Comparison of ENCODE assay signal across 17 cellular contexts in genomic region chr22:28743852-28744251, GRCh38. TPM values are rescaled to one million over a fixed set of nuclear protein-coding genes. Genes with fewer than 3 reads are reported as not detected.
DNase-seq lines count a peak whose midpoint lies in the region; ATAC-seq and TF ChIP-seq lines count a peak whose summit lies in the region.
"Had no signal": no experiment of that assay in that cellular context is flagged by ENCODE, and none has a peak within 500 bp of the region (broad histone marks: within the 10 kb centered on the region; RNA-seq: fewer than 3 reads in every experiment).

No MANE protein-coding gene starts in this region.

- H3K4me3 Mint-ChIP-seq in activated CD4-positive, alpha-beta T cell treated with anti-CD3 and anti-CD28 coated beads for 36 hours = peak overlapping the region; percentile 81
- peak overlapping the region; percentile 87 for H3K4me3 Mint-ChIP-seq in activated CD8-positive, alpha-beta T cell treated with anti-CD3 and anti-CD28 coated beads, Interleukin-2, amount 10 ng/mL, durations not matched to agents 7 days and 5 days
- H3K4me3 Mint-ChIP-seq in nephron = peak overlapping the region; percentile 89 to 91 (median 91)

- no peak for DNase-seq in activated CD4-positive, alpha-beta T cell treated with anti-CD3 and anti-CD28 coated beads for 36 hours
- no peak for DNase-seq in activated CD4-positive, alpha-beta T cell treated with anti-CD3 and anti-CD28 coated beads for 1 hour
- DNase-seq in HT1080 (ENCODE audit: low read depth) = peak; percentile 28
- DNase-seq in activated CD8-positive, alpha-beta T cell treated with anti-CD3 and anti-CD28 coated beads, Interleukin-2, amount 10 ng/mL, durations not matched to agents 7 days and 5 days = no peak
- DNase-seq in NCI-H2081 treated with DMSO at 0.1 percent for 48 hours (lab: John Stamatoyannopoulos, UW) = no peak
- DNase-seq in NCI-H510A treated with DMSO at 0.1 percent for 48 hours (lab: John Stamatoyannopoulos, UW) = no peak
- DNase-seq: C1 segment of cervical spinal cord; DMS79; glutamatergic neuron; islet precursor cell; naive thymus-derived CD4-positive, alpha-beta T cell; NCI-H2081; PC-3; stimulated activated naive CD8-positive, alpha-beta T cell treated with anti-CD3 and anti-CD28 coated beads, Interleukin-15, amount 100 ng/mL, for 72 hours; upper lobe of left lung had no signal

- CTCF ChIA-PET in activated CD4-positive, alpha-beta T cell treated with anti-CD3 and anti-CD28 coated beads for 36 hours (lab: Charles Lee) = interaction anchor here (0.7 kb wide), 1 partner anchor 518 kb away, joined by 3 read pairs; no protein-coding TSS in a partner anchor
- CTCF ChIA-PET in activated CD8-positive, alpha-beta T cell treated with anti-CD3 and anti-CD28 coated beads, Interleukin-2, amount 10 ng/mL, durations not matched to agents 7 days and 5 days (lab: Charles Lee) = interaction anchor here (0.9 to 1.5 kb wide), 3 partner anchors 29 to 410 kb away, joined by 3 to 8 read pairs (median 3); partner anchors contain the start of gene CCDC117

- H3K27ac Mint-ChIP-seq in activated CD4-positive, alpha-beta T cell treated with anti-CD3 and anti-CD28 coated beads for 36 hours = no peak overlapping the region
- H3K27ac Mint-ChIP-seq in activated CD8-positive, alpha-beta T cell treated with anti-CD3 and anti-CD28 coated beads, Interleukin-2, amount 10 ng/mL, durations not matched to agents 7 days and 5 days = no peak overlapping the region
- H3K27ac Mint-ChIP-seq in nephron = peak overlapping the region; percentile 22 to 95 (median 92)

- peaks cover 40% of the 10 kb centered on the region for H3K36me3 Mint-ChIP-seq in activated CD4-positive, alpha-beta T cell treated with anti-CD3 and anti-CD28 coated beads for 36 hours (ENCODE audit: low read depth)
- H3K36me3 Mint-ChIP-seq in activated CD8-positive, alpha-beta T cell treated with anti-CD3 and anti-CD28 coated beads, Interleukin-2, amount 10 ng/mL, durations not matched to agents 7 days and 5 days (ENCODE audit: low read depth) = peaks cover 47% of the 10 kb centered on the region
- peaks cover 40% of the 10 kb centered on the region for H3K36me3 Mint-ChIP-seq in nephron (ENCODE audit: low read depth)

- POLR2A ChIA-PET in activated CD4-positive, alpha-beta T cell treated with anti-CD3 and anti-CD28 coated beads for 36 hours (lab: Charles Lee) = interaction anchor here (0.7 kb wide), 1 partner anchor 825 kb away, joined by 3 read pairs; the partner anchor contains the start of gene PITPNB
- POLR2A ChIA-PET in activated CD8-positive, alpha-beta T cell treated with anti-CD3 and anti-CD28 coated beads, Interleukin-2, amount 10 ng/mL, durations not matched to agents 7 days and 5 days (lab: Charles Lee) = interaction anchor here (0.6 to 3.8 kb wide), 4 partner anchors 10 to 55 kb away, joined by 3 to 24 read pairs (median 6); partner anchors contain the start of gene CCDC117

- TF ChIP-seq CTCF in nephron (IDR thresholded peaks at IDR 0.05; ENCODE audit: unreplicated experiment in 3 of 3) = no peak

- H3K4me1 Mint-ChIP-seq in activated CD4-positive, alpha-beta T cell treated with anti-CD3 and anti-CD28 coated beads for 36 hours = peaks cover 27% of the 10 kb centered on the region
- H3K4me1 Mint-ChIP-seq in activated CD8-positive, alpha-beta T cell treated with anti-CD3 and anti-CD28 coated beads, Interleukin-2, amount 10 ng/mL, durations not matched to agents 7 days and 5 days (ENCODE audit: low read depth) = peaks cover 47% of the 10 kb centered on the region
- H3K4me1 Mint-ChIP-seq in nephron = peaks cover 21% of the 10 kb centered on the region

- ATAC-seq in activated CD4-positive, alpha-beta T cell treated with anti-CD3 and anti-CD28 coated beads for 36 hours = no peak
- no peak for ATAC-seq in activated CD8-positive, alpha-beta T cell treated with anti-CD3 and anti-CD28 coated beads, Interleukin-2, amount 10 ng/mL, durations not matched to agents 7 days and 5 days
- no peak for ATAC-seq in HG02870 (IDR thresholded peaks at IDR 0.05; ENCODE audit: unreplicated experiment)
- ATAC-seq: naive thymus-derived CD4-positive, alpha-beta T cell; PC-3; stimulated activated naive CD8-positive, alpha-beta T cell treated with anti-CD3 and anti-CD28 coated beads, Interleukin-15, amount 100 ng/mL, for 72 hours had no signal

- no peaks in the 10 kb centered on the region for H3K9me3 Mint-ChIP-seq in activated CD4-positive, alpha-beta T cell treated with anti-CD3 and anti-CD28 coated beads for 36 hours (ENCODE audit: low read depth)
- no peaks in the 10 kb centered on the region for H3K9me3 Mint-ChIP-seq in activated CD8-positive, alpha-beta T cell treated with anti-CD3 and anti-CD28 coated beads, Interleukin-2, amount 10 ng/mL, durations not matched to agents 7 days and 5 days (ENCODE audit: insufficient read depth)
- H3K9me3 Mint-ChIP-seq in nephron = no peaks in the 10 kb centered on the region
- H3K9me3 Mint-ChIP-seq: naive thymus-derived CD4-positive, alpha-beta T cell; stimulated activated naive CD8-positive, alpha-beta T cell treated with anti-CD3 and anti-CD28 coated beads, Interleukin-15, amount 100 ng/mL, for 72 hours had no signal

- H3K27me3 Mint-ChIP-seq in activated CD4-positive, alpha-beta T cell treated with anti-CD3 and anti-CD28 coated beads for 36 hours = no peaks in the 10 kb centered on the region
- no peaks in the 10 kb centered on the region for H3K27me3 Mint-ChIP-seq in activated CD8-positive, alpha-beta T cell treated with anti-CD3 and anti-CD28 coated beads, Interleukin-2, amount 10 ng/mL, durations not matched to agents 7 days and 5 days (ENCODE audit: low read depth)
- H3K27me3 Mint-ChIP-seq in nephron (ENCODE audit: low read depth) = no peaks in the 10 kb centered on the region
- H3K27me3 Mint-ChIP-seq: naive thymus-derived CD4-positive, alpha-beta T cell; stimulated activated naive CD8-positive, alpha-beta T cell treated with anti-CD3 and anti-CD28 coated beads, Interleukin-15, amount 100 ng/mL, for 72 hours had no signal

- intact Hi-C loops in activated CD4-positive, alpha-beta T cell treated with anti-CD3 and anti-CD28 coated beads for 36 hours (cut with DNase I, micrococcal nuclease) = loop anchor here in 1 of 2 experiments (2.0 to 5.0 kb wide), 3 partner anchors 163 to 1023 kb away; partner anchors contain the start of genes AP1B1, UQCR10 and ZMAT5

RNA-seq across cellular contexts. Expression of gene HSCB, which starts 2.0 kb away (rescaled TPM):
- 10 to 100 TPM; 16.5 to 18.5 TPM for total RNA-seq in activated CD4-positive, alpha-beta T cell treated with anti-CD3 and anti-CD28 coated beads for 36 hours
- 24.5 and 33.7 TPM in 2 replicates for total RNA-seq in HT1080 (2014; rRNA removed; shearing (Covaris generic))
- polyA plus RNA-seq in HT1080 (2015; cell fraction: cytosol; rRNA removed) = 20.1 and 20.8 TPM in 2 replicates
- 4.7 and 8.3 TPM in 2 replicates for polyA plus RNA-seq in HT1080 (2015; cell fraction: nucleus; rRNA removed)
- total RNA-seq in activated CD8-positive, alpha-beta T cell treated with anti-CD3 and anti-CD28 coated beads, Interleukin-2, amount 10 ng/mL, durations not matched to agents 7 days and 5 days = 10 to 100 TPM; 13.7 to 15.8 TPM

RNA-seq across cellular contexts. Expression of gene CHEK2, which starts 2.2 kb away (rescaled TPM):
- total RNA-seq in activated CD4-positive, alpha-beta T cell treated with anti-CD3 and anti-CD28 coated beads for 36 hours = 10 to 100 TPM; 37.5 to 41.3 TPM
- 19.9 and 20.0 TPM in 2 replicates for total RNA-seq in HT1080 (2014; rRNA removed; shearing (Covaris generic))
- polyA plus RNA-seq in HT1080 (2015; cell fraction: cytosol; rRNA removed) = 24.3 and 25.6 TPM in 2 replicates
- polyA plus RNA-seq in HT1080 (2015; cell fraction: nucleus; rRNA removed) = 35.7 and 37.9 TPM in 2 replicates
- total RNA-seq in activated CD8-positive, alpha-beta T cell treated with anti-CD3 and anti-CD28 coated beads, Interleukin-2, amount 10 ng/mL, durations not matched to agents 7 days and 5 days = 10 to 100 TPM; 43.7 to 47.9 TPM

RNA-seq across cellular contexts. Expression of gene CCDC117, which starts 28.6 kb away (rescaled TPM):
- total RNA-seq in activated CD4-positive, alpha-beta T cell treated with anti-CD3 and anti-CD28 coated beads for 36 hours = 10 to 100 TPM; 36.1 to 36.8 TPM
- 12.8 and 15.6 TPM in 2 replicates for total RNA-seq in HT1080 (2014; rRNA removed; shearing (Covaris generic))
- 14.2 and 16.1 TPM in 2 replicates for polyA plus RNA-seq in HT1080 (2015; cell fraction: cytosol; rRNA removed)
- polyA plus RNA-seq in HT1080 (2015; cell fraction: nucleus; rRNA removed) = 11.7 and 12.4 TPM in 2 replicates
- 10 to 100 TPM; 36.7 to 40.0 TPM for total RNA-seq in activated CD8-positive, alpha-beta T cell treated with anti-CD3 and anti-CD28 coated beads, Interleukin-2, amount 10 ng/mL, durations not matched to agents 7 days and 5 days

RNA-seq across cellular contexts. Expression of gene XBP1, which starts 56.5 kb away (rescaled TPM):
- total RNA-seq in activated CD4-positive, alpha-beta T cell treated with anti-CD3 and anti-CD28 coated beads for 36 hours = 100 to 1,000 TPM in 1 of 2 experiments, 10 to 100 TPM in 1; 88.8 to 101 TPM
- 60.9 and 71.8 TPM in 2 replicates for total RNA-seq in HT1080 (2014; rRNA removed; shearing (Covaris generic))
- polyA plus RNA-seq in HT1080 (2015; cell fraction: cytosol; rRNA removed) = 95.5 and 100 TPM in 2 replicates
- polyA plus RNA-seq in HT1080 (2015; cell fraction: nucleus; rRNA removed) = 121 and 141 TPM in 2 replicates
- total RNA-seq in activated CD8-positive, alpha-beta T cell treated with anti-CD3 and anti-CD28 coated beads, Interleukin-2, amount 10 ng/mL, durations not matched to agents 7 days and 5 days = 100 to 1,000 TPM; 220 to 229 TPM

Comparison
In these comparisons a context has a peak if more than half of its experiments do, and no peak if none do; other contexts are left out.
1. H3K27ac Mint-ChIP-seq: peak in nephron (3 of 3); none in activated CD4-positive, alpha-beta T cell treated with anti-CD3 and anti-CD28 coated beads for 36 hours (single experiment) and activated CD8-positive, alpha-beta T cell treated with anti-CD3 and anti-CD28 coated beads, Interleukin-2, amount 10 ng/mL, durations not matched to agents 7 days and 5 days (single experiment).
2. Peak in every context shown above with its lines, with median percentiles within 50 percentile points of each other: H3K4me3 Mint-ChIP-seq.